ENCODE assay signal across 39 cellular contexts in genomic region chr18:34620258-34620861, GRCh38.
"Had no signal": no experiment of that assay in that cellular context is flagged by ENCODE, and none has a peak within 500 bp of the region (broad histone marks: within the 10 kb centered on the region; RNA-seq: fewer than 3 reads in every experiment).

No MANE protein-coding gene starts in this region.

- H3K27ac Mint-ChIP-seq: activated naive CD4-positive, alpha-beta T cell treated with anti-CD3 and anti-CD28 coated beads for 36 hours; activated naive CD4-positive, alpha-beta T cell treated with anti-CD3 and anti-CD28 coated beads, Interleukin-2, amount 10 ng/mL, durations not matched to agents 7 days and 5 days; activated naive CD4-positive, alpha-beta T cell treated with anti-CD3 and anti-CD28 coated beads, Interleukin-2, amount 50 U/mL, for 24 hours; activated naive CD4-positive, alpha-beta T cell treated with anti-CD3 and anti-CD28 coated beads, Interleukin-2, amount 50 U/mL, for 72 hours; activated naive CD8-positive, alpha-beta T cell; activated naive CD8-positive, alpha-beta T cell treated with anti-CD3 and anti-CD28 coated beads for 36 hours; activated naive CD8-positive, alpha-beta T cell treated with anti-CD3 and anti-CD28 coated beads, Interleukin-2, amount 10 ng/mL, durations not matched to agents 7 days and 5 days; activated naive CD8-positive, alpha-beta T cell treated with anti-CD3 and anti-CD28 coated beads, Interleukin-2, amount 50 U/mL, for 24 hours; activated T-cell treated with anti-CD3 and anti-CD28 coated beads, Interleukin-2, amount 50 U/mL, for 24 hours; activated T-cell treated with anti-CD3 and anti-CD28 coated beads, Interleukin-2, amount 50 U/mL, for 72 hours; activated T-helper 1 cell treated with anti-CD3 and anti-CD28 coated beads, Interleukin-12 subunit alpha, Interleukin-12 subunit beta, Interleukin-2, Interleukin-4 antibody, amounts not matched to agents 30 ng/mL and 10 ng/mL and 1 ng/mL, durations not matched to agents 14 hours and 24 hours and 36 hours; activated T-helper 17 cell treated with anti-CD3 and anti-CD28 coated beads, Interleukin-2, amount 50 U/mL, for 72 hours; activated T-helper 2 cell treated with anti-CD3 and anti-CD28 coated beads, Interferon-gamma antibody, Interleukin-2, Interleukin-4, amounts not matched to agents 10 μg/mL and 5 μg/mL and 100 μg/mL, durations not matched to agents 14 hours and 24 hours and 36 hours; brain had no signal

- H3K27ac ChIP-seq: adrenal gland, ascending aorta, body of pancreas, brain microvascular endothelial cell, breast epithelium, cardiac muscle cell had no signal

- H3K27me3 ChIP-seq: adrenal gland, ascending aorta, body of pancreas, brain microvascular endothelial cell, breast epithelium, cardiac muscle cell had no signal

- DNase-seq: activated effector memory CD4-positive, alpha-beta T cell treated with anti-CD3 and anti-CD28 coated beads, Interleukin-2, amount 50 U/mL, for 16 hours; activated effector memory CD4-positive, alpha-beta T cell treated with Interleukin-2 at 50 U/mL for 16 hours; activated gamma-delta T cell; activated gamma-delta T cell treated with Interleukin-2 at 50 U/mL for 16 hours; activated naive CD4-positive, alpha-beta T cell; activated naive CD4-positive, alpha-beta T cell treated with anti-CD3 and anti-CD28 coated beads for 36 hours; activated naive CD4-positive, alpha-beta T cell treated with anti-CD3 and anti-CD28 coated beads, Interleukin-2, amount 10 ng/mL, durations not matched to agents 7 days and 5 days; activated naive CD4-positive, alpha-beta T cell treated with anti-CD3 and anti-CD28 coated beads, Interleukin-2, amount 50 U/mL, for 16 hours; activated naive CD4-positive, alpha-beta T cell treated with Interleukin-2 at 50 U/mL for 16 hours; activated naive CD8-positive, alpha-beta T cell treated with anti-CD3 and anti-CD28 coated beads for 36 hours; activated naive CD8-positive, alpha-beta T cell treated with anti-CD3 and anti-CD28 coated beads, Interleukin-2, amount 10 ng/mL, durations not matched to agents 7 days and 5 days; activated naive CD8-positive, alpha-beta T cell treated with anti-CD3 and anti-CD28 coated beads, Interleukin-2, amount 50 U/mL, for 24 hours; activated T-cell treated with anti-CD3 and anti-CD28 coated beads, Interleukin-2, amount 50 U/mL, for 24 hours; activated T-cell treated with anti-CD3 and anti-CD28 coated beads, Interleukin-2, amount 50 U/mL, for 4 hours; activated T-cell treated with anti-CD3 and anti-CD28 coated beads, Interleukin-2, amount 50 U/mL, for 48 hours; activated T-cell treated with anti-CD3 and anti-CD28 coated beads, Interleukin-2, amount 50 U/mL, for 72 hours; adrenal gland; amniotic stem cell; amygdala; anterior cingulate cortex; aorta; body of pancreas; brain microvascular endothelial cell; caudate nucleus; central memory CD4-positive, alpha-beta T cell; cerebellar nuclear complex had no signal

- H3K4me1 ChIP-seq: ascending aorta, breast epithelium had no signal

- H3K27me3 Mint-ChIP-seq: activated naive CD4-positive, alpha-beta T cell treated with anti-CD3 and anti-CD28 coated beads, Interleukin-2, amount 10 ng/mL, durations not matched to agents 7 days and 5 days; activated naive CD4-positive, alpha-beta T cell treated with anti-CD3 and anti-CD28 coated beads, Interleukin-2, amount 50 U/mL, for 24 hours; activated naive CD8-positive, alpha-beta T cell; activated naive CD8-positive, alpha-beta T cell treated with anti-CD3 and anti-CD28 coated beads for 36 hours; activated naive CD8-positive, alpha-beta T cell treated with anti-CD3 and anti-CD28 coated beads, Interleukin-2, amount 50 U/mL, for 24 hours; activated T-cell treated with anti-CD3 and anti-CD28 coated beads, Interleukin-2, amount 50 U/mL, for 24 hours; activated T-helper 17 cell treated with anti-CD3 and anti-CD28 coated beads, Interleukin-2, amount 50 U/mL, for 72 hours; brain; central memory CD8-positive, alpha-beta T cell had no signal

- H3K36me3 Mint-ChIP-seq: activated naive CD4-positive, alpha-beta T cell treated with anti-CD3 and anti-CD28 coated beads, Interleukin-2, amount 10 ng/mL, durations not matched to agents 7 days and 5 days; activated naive CD4-positive, alpha-beta T cell treated with anti-CD3 and anti-CD28 coated beads, Interleukin-2, amount 50 U/mL, for 24 hours; activated naive CD8-positive, alpha-beta T cell; activated naive CD8-positive, alpha-beta T cell treated with anti-CD3 and anti-CD28 coated beads for 36 hours; activated naive CD8-positive, alpha-beta T cell treated with anti-CD3 and anti-CD28 coated beads, Interleukin-2, amount 10 ng/mL, durations not matched to agents 7 days and 5 days had no signal

- H3K4me1 Mint-ChIP-seq: activated naive CD4-positive, alpha-beta T cell treated with anti-CD3 and anti-CD28 coated beads, Interleukin-2, amount 10 ng/mL, durations not matched to agents 7 days and 5 days; activated naive CD4-positive, alpha-beta T cell treated with anti-CD3 and anti-CD28 coated beads, Interleukin-2, amount 50 U/mL, for 24 hours; activated naive CD8-positive, alpha-beta T cell treated with anti-CD3 and anti-CD28 coated beads for 36 hours; activated naive CD8-positive, alpha-beta T cell treated with anti-CD3 and anti-CD28 coated beads, Interleukin-2, amount 10 ng/mL, durations not matched to agents 7 days and 5 days; activated naive CD8-positive, alpha-beta T cell treated with anti-CD3 and anti-CD28 coated beads, Interleukin-2, amount 50 U/mL, for 24 hours; activated T-helper 17 cell treated with anti-CD3 and anti-CD28 coated beads, Interleukin-2, amount 50 U/mL, for 72 hours; brain; central memory CD8-positive, alpha-beta T cell had no signal

- H3K4me3 Mint-ChIP-seq: activated naive CD4-positive, alpha-beta T cell treated with anti-CD3 and anti-CD28 coated beads for 36 hours; activated naive CD4-positive, alpha-beta T cell treated with anti-CD3 and anti-CD28 coated beads, Interleukin-2, amount 10 ng/mL, durations not matched to agents 7 days and 5 days; activated naive CD4-positive, alpha-beta T cell treated with anti-CD3 and anti-CD28 coated beads, Interleukin-2, amount 50 U/mL, for 24 hours; activated naive CD8-positive, alpha-beta T cell; activated naive CD8-positive, alpha-beta T cell treated with anti-CD3 and anti-CD28 coated beads for 36 hours; activated naive CD8-positive, alpha-beta T cell treated with anti-CD3 and anti-CD28 coated beads, Interleukin-2, amount 10 ng/mL, durations not matched to agents 7 days and 5 days; activated naive CD8-positive, alpha-beta T cell treated with anti-CD3 and anti-CD28 coated beads, Interleukin-2, amount 50 U/mL, for 24 hours; activated T-cell treated with anti-CD3 and anti-CD28 coated beads, Interleukin-2, amount 50 U/mL, for 24 hours; activated T-cell treated with anti-CD3 and anti-CD28 coated beads, Interleukin-2, amount 50 U/mL, for 4 hours; activated T-cell treated with anti-CD3 and anti-CD28 coated beads, Interleukin-2, amount 50 U/mL, for 72 hours; activated T-helper 1 cell treated with anti-CD3 and anti-CD28 coated beads, Interleukin-12 subunit alpha, Interleukin-12 subunit beta, Interleukin-2, Interleukin-4 antibody, amounts not matched to agents 30 ng/mL and 10 ng/mL and 1 ng/mL, durations not matched to agents 14 hours and 24 hours and 36 hours; activated T-helper 17 cell treated with anti-CD3 and anti-CD28 coated beads, Interleukin-2, amount 50 U/mL, for 72 hours; brain; central memory CD8-positive, alpha-beta T cell had no signal

- H3K36me3 ChIP-seq: adrenal gland, ascending aorta, brain microvascular endothelial cell, breast epithelium, cardiac muscle cell had no signal

- H3K4me3 ChIP-seq: adrenal gland, ascending aorta, body of pancreas, breast epithelium, cardiac muscle cell had no signal

- FAIRE-seq: astrocyte, bronchial epithelial cell had no signal

- ATAC-seq: activated naive CD4-positive, alpha-beta T cell treated with anti-CD3 and anti-CD28 coated beads, Interleukin-2, amount 50 U/mL, for 72 hours; activated naive CD8-positive, alpha-beta T cell treated with anti-CD3 and anti-CD28 coated beads, Interleukin-2, amount 50 U/mL, for 24 hours; activated T-cell treated with anti-CD3 and anti-CD28 coated beads, Interleukin-2, amount 50 U/mL, for 4 hours; activated T-cell treated with anti-CD3 and anti-CD28 coated beads, Interleukin-2, amount 50 U/mL, for 72 hours; activated T-helper 17 cell treated with anti-CD3 and anti-CD28 coated beads, Interleukin-2, amount 50 U/mL, for 72 hours; body of pancreas had no signal

- H3K9me3 ChIP-seq: adrenal gland, body of pancreas had no signal
